Comparison of ENCODE assay signal across 8 cellular contexts in genomic region chr10:110495731-110496552, GRCh38.
A peak's percentile ranks its signal among the peaks of the same experiment; 100 is the strongest.
DNase-seq lines count a peak whose midpoint lies in the region; ATAC-seq and TF ChIP-seq lines count a peak whose summit lies in the region.

No MANE protein-coding gene starts in this region.

- no peak for TF ChIP-seq CTCF in GM12864 (IDR thresholded peaks at IDR 0.05; ENCODE audit: low read depth, low read length, missing control alignments)

- no peak for DNase-seq in GM12864 (ENCODE audit: low read depth)
- peak; percentile 45 for DNase-seq in T follicular helper cell (ENCODE audit: low read depth)
- peak in 42 of 58 donors; percentile 7 to 70 (median 36) for DNase-seq in anterior cingulate cortex (lab: John Stamatoyannopoulos, UW)
- DNase-seq in stimulated activated CD4-positive, alpha-beta T cell treated with anti-CD3 and anti-CD28 coated beads, Interleukin-15, amount 100 ng/mL, for 1 hour (ENCODE audit: low read depth in 1 of 2, low spot score in 1 of 2), result peak; percentile 22 to 48
- DNase-seq in NCI-H2171 treated with DMSO at 0.1 percent for 48 hours (lab: John Stamatoyannopoulos, UW), result no peak

- H3K4me3 ChIP-seq in GM12864 (ENCODE audit: low read depth, low read length) (peak overlapping the region; percentile 89), iPS-11a (ENCODE audit: low read depth, low read length) (peak overlapping the region; percentile 13)

- ATAC-seq in HG02610 (IDR thresholded peaks at IDR 0.05; ENCODE audit: unreplicated experiment) (no peak), GM21737 (IDR thresholded peaks at IDR 0.05; ENCODE audit: unreplicated experiment) (no peak)

Comparison
In these comparisons a context has a peak if more than half of its experiments do, and no peak if none do; other contexts are left out.
1. DNase-seq: peak in T follicular helper cell (single experiment), anterior cingulate cortex (42 of 58) and stimulated activated CD4-positive, alpha-beta T cell treated with anti-CD3 and anti-CD28 coated beads, Interleukin-15, amount 100 ng/mL, for 1 hour (2 of 2); none in GM12864 (single experiment) and NCI-H2171 treated with DMSO at 0.1 percent for 48 hours (single experiment).